8 cellular contexts compared by ENCODE assay signal in genomic region chr18:24600076-24600654, GRCh38.
A peak's percentile ranks its signal among the peaks of the same experiment; 100 is the strongest.
DNase-seq lines count a peak whose midpoint lies in the region; ATAC-seq and TF ChIP-seq lines count a peak whose summit lies in the region.

No MANE protein-coding gene starts in this region.

- H3K79me1 ChIP-seq in mesendoderm (ENCODE audit: low read length), result no peaks in the 10 kb centered on the region

- no peak overlapping the region for H3K18ac ChIP-seq in mesendoderm (ENCODE audit: low read length)

- no peaks in the 10 kb centered on the region for H3K9me2 ChIP-seq in HCT116 (ENCODE audit: insufficient read depth)

- no peaks in the 10 kb centered on the region for H4K20me1 ChIP-seq in HCT116 (ENCODE audit: insufficient read depth)

- peak; percentile 29 to 30 for TF ChIP-seq CTCF in Caco-2 (IDR thresholded peaks at IDR 0.05; ENCODE audit: insufficient read depth in 1 of 2, low read depth in 1 of 2, low read length in 1 of 2, severe bottlenecking in 1 of 2, unreplicated experiment in 1 of 2)
- TF ChIP-seq CTCF in HCT116 (IDR thresholded peaks at IDR 0.05 in 2 of 3, conservative IDR thresholded peaks at IDR 0.05 in 1 of 3; ENCODE audit: borderline replicate concordance in 1 of 3, insufficient read depth in 1 of 3, low read depth in 2 of 3, low read length in 2 of 3), result peak; percentile 50 to 74 (median 54); a peak in 5 of 6 replicates
- TF ChIP-seq CTCF in chondrocyte (IDR thresholded peaks at IDR 0.05), result peak; percentile 94

- DNase-seq in Caco-2, result peak in 1 of 2 experiments; percentile 21
- peak; percentile 27 for DNase-seq in HCT116 (ENCODE audit: low read depth, low spot score)
- peak; percentile 61 for DNase-seq in NCI-H526 treated with DMSO at 0.1 percent for 48 hours (lab: John Stamatoyannopoulos, UW)
- DNase-seq in chondrocyte (ENCODE audit: low spot score), result no peak
- peak; percentile 63 for DNase-seq in mesendoderm

- H3K9me3 ChIP-seq in Caco-2 (no peaks in the 10 kb centered on the region), HCT116 (ENCODE audit: control insufficient read depth in 1 of 2, insufficient read depth in 1 of 2, low read depth in 1 of 2, low read length in 2 of 2) (no peaks in the 10 kb centered on the region)

- no peak overlapping the region for H2BK120ac ChIP-seq in mesendoderm (ENCODE audit: low read depth, low read length)

- H3K27ac Mint-ChIP-seq in Caco-2 (ENCODE audit: unreplicated experiment) (no peak overlapping the region), chondrocyte (ENCODE audit: unreplicated experiment) (no peak overlapping the region)

- no peaks in the 10 kb centered on the region for H3K4me1 ChIP-seq in Caco-2
- H3K4me1 ChIP-seq in HCT116 (ENCODE audit: control insufficient read depth in 1 of 2, insufficient read depth in 2 of 2, low read length in 2 of 2), result no peaks in the 10 kb centered on the region
- H3K4me1 ChIP-seq in mesendoderm (ENCODE audit: control insufficient read depth, low read depth, low read length), result no peaks in the 10 kb centered on the region

- BruUV-seq in Caco-2 (replicated peaks; lab: Mats Ljungman, UMichigan) (no TSS peak), HCT116 (replicated peaks; lab: Mats Ljungman, UMichigan) (no TSS peak)

- no peak overlapping the region for H4K5ac ChIP-seq in mesendoderm (ENCODE audit: low read length)

- H3K9me3 Mint-ChIP-seq in Caco-2 (ENCODE audit: unreplicated experiment), result no peaks in the 10 kb centered on the region
- H3K9me3 Mint-ChIP-seq in chondrocyte (ENCODE audit: low read depth), result no peaks in the 10 kb centered on the region

- no peak overlapping the region for H2BK15ac ChIP-seq in mesendoderm (replicated peaks; ENCODE audit: low read depth)

- peak; percentile 65 for TF ChIP-seq RAD21 in HCT116 (IDR thresholded peaks at IDR 0.05; ENCODE audit: low read depth)

- H3K36me3 ChIP-seq in Caco-2 (ENCODE audit: control insufficient read depth, insufficient read depth, low read length) (no peaks in the 10 kb centered on the region), HCT116 (ENCODE audit: control insufficient read depth in 1 of 2, insufficient read depth in 2 of 2, low read length in 2 of 2) (no peaks in the 10 kb centered on the region), mesendoderm (ENCODE audit: control insufficient read depth, insufficient read depth, low read length) (no peaks in the 10 kb centered on the region)

- H3K4me1 Mint-ChIP-seq in Caco-2 (ENCODE audit: low read depth, unreplicated experiment) (no peaks in the 10 kb centered on the region), chondrocyte (ENCODE audit: low read depth) (no peaks in the 10 kb centered on the region)

- no CpG with 5 or more reads among the region's 6 CpGs for WGBS in mesendoderm (ENCODE audit: extremely low coverage, insufficient coverage, low lambda C conversion rate)

- H3K27me3 Mint-ChIP-seq in Caco-2 (ENCODE audit: insufficient read depth, unreplicated experiment) (peaks cover 5% of the 10 kb centered on the region), chondrocyte (ENCODE audit: low read depth) (peaks cover 23% of the 10 kb centered on the region)

- no peak overlapping the region for H2AFZ ChIP-seq in HCT116 (ENCODE audit: low read depth, low read length, poor library complexity, severe bottlenecking)

- no peak overlapping the region for H3K56ac ChIP-seq in mesendoderm (ENCODE audit: low read length)

- CTCF ChIA-PET in Caco-2 (lab: Charles Lee) (interaction anchor here (1.0 to 1.1 kb wide), 2 partner anchors 111 to 127 kb away, joined by 3 to 6 read pairs; no protein-coding TSS in a partner anchor), HCT116 (lab: Charles Lee) (interaction anchor here (1.7 kb wide), 1 partner anchor 127 kb away, joined by 7 read pairs; no protein-coding TSS in a partner anchor)

- no peak overlapping the region for H3K4me2 ChIP-seq in HCT116 (ENCODE audit: low read length)
- H3K4me2 ChIP-seq in mesendoderm (ENCODE audit: low read length), result no peak overlapping the region

- peak; percentile 65 for ATAC-seq in HCT116
- no peak for ATAC-seq in GM19035 (IDR thresholded peaks at IDR 0.05; ENCODE audit: unreplicated experiment)
- ATAC-seq in HG03139 (IDR thresholded peaks at IDR 0.05; ENCODE audit: unreplicated experiment), result no peak
- ATAC-seq in activated CD4-positive, CD25-positive, alpha-beta regulatory T cell treated with anti-CD3 and anti-CD28 coated beads, Interleukin-2, amount 50 U/mL, for 24 hours, result no peak

- H4K8ac ChIP-seq in mesendoderm (ENCODE audit: low read depth, low read length), result no peak overlapping the region

- no peak overlapping the region for H3K23ac ChIP-seq in mesendoderm (ENCODE audit: low read length)

- H3K9ac ChIP-seq in HCT116 (ENCODE audit: low read length) (no peak overlapping the region), mesendoderm (ENCODE audit: low read length) (no peak overlapping the region)

- no peak overlapping the region for H3K27ac ChIP-seq in HCT116 (ENCODE audit: low read depth, low read length)
- H3K27ac ChIP-seq in mesendoderm (ENCODE audit: low read depth, low read length), result no peak overlapping the region

- H3K36me3 Mint-ChIP-seq in Caco-2 (ENCODE audit: insufficient read depth, unreplicated experiment) (no peaks in the 10 kb centered on the region), chondrocyte (ENCODE audit: low read depth) (no peaks in the 10 kb centered on the region)

- no peaks in the 10 kb centered on the region for H3K79me2 ChIP-seq in HCT116 (ENCODE audit: insufficient read depth, low read length)
- H3K79me2 ChIP-seq in mesendoderm (ENCODE audit: control insufficient read depth, insufficient read depth, low read length), result no peaks in the 10 kb centered on the region

- POLR2A ChIA-PET in Caco-2 (lab: Charles Lee) (no interaction called here), HCT116 (lab: Charles Lee) (no interaction called here)

- intact Hi-C loops in Caco-2 (cut with micrococcal nuclease; ENCODE audit: unreplicated experiment), result loop anchor here (1.0 to 5.0 kb wide), 4 partner anchors 55 to 135 kb away; no protein-coding TSS in a partner anchor
- intact Hi-C loops in HCT116 (cut with micrococcal nuclease), result loop anchor here (1.0 to 2.0 kb wide), 2 partner anchors 126 to 1297 kb away; no protein-coding TSS in a partner anchor

- H3K4me3 ChIP-seq in Caco-2 (ENCODE audit: low read depth, low read length), result no peak overlapping the region
- H3K4me3 ChIP-seq in HCT116 (replicated peaks in 1 of 2; ENCODE audit: low read depth in 1 of 2, low read length in 2 of 2), result no peak overlapping the region
- no peak overlapping the region for H3K4me3 ChIP-seq in mesendoderm (ENCODE audit: low read length)

- no peak overlapping the region for H3K4ac ChIP-seq in mesendoderm (ENCODE audit: low read depth, low read length)

- no peak overlapping the region for H2AK5ac ChIP-seq in mesendoderm (ENCODE audit: low read length)

- H3K27me3 ChIP-seq in Caco-2 (replicated peaks; ENCODE audit: control insufficient read depth, insufficient read depth, low read length) (no peaks in the 10 kb centered on the region), HCT116 (ENCODE audit: insufficient read depth, low read length) (peaks cover 37% of the 10 kb centered on the region), mesendoderm (ENCODE audit: insufficient read depth, low read length, poor library complexity) (no peaks in the 10 kb centered on the region)

- no peak overlapping the region for H3K4me3 Mint-ChIP-seq in Caco-2 (ENCODE audit: unreplicated experiment)
- H3K4me3 Mint-ChIP-seq in chondrocyte (ENCODE audit: unreplicated experiment), result no peak overlapping the region

- RAD21 ChIA-PET in HCT116 (lab: Charles Lee; ENCODE audit: low non-redundant PET in 1 of 2, low total read pairs in 2 of 2, uncharacterized antibody in 2 of 2, unreplicated experiment in 2 of 2), result interaction anchor here in 1 of 2 experiments (1.3 kb wide), 1 partner anchor 127 kb away, joined by 5 read pairs; no protein-coding TSS in a partner anchor

- no peak for TF ChIP-seq POLR2A in HCT116 (IDR thresholded peaks at IDR 0.05; ENCODE audit: borderline replicate concordance, extremely low read depth, insufficient read depth, insufficient read length)

- H2BK5ac ChIP-seq in mesendoderm (ENCODE audit: low read length), result no peak overlapping the region

TF ChIP-seq in HCT116, 20 proteins besides CTCF, POLR2A, EP300 and RAD21:
- TF ChIP-seq YY1 (IDR thresholded peaks at IDR 0.05; ENCODE audit: extremely low read depth, insufficient replicate concordance, low read depth, low read length), result no peak
- TF ChIP-seq, protein P1, sequence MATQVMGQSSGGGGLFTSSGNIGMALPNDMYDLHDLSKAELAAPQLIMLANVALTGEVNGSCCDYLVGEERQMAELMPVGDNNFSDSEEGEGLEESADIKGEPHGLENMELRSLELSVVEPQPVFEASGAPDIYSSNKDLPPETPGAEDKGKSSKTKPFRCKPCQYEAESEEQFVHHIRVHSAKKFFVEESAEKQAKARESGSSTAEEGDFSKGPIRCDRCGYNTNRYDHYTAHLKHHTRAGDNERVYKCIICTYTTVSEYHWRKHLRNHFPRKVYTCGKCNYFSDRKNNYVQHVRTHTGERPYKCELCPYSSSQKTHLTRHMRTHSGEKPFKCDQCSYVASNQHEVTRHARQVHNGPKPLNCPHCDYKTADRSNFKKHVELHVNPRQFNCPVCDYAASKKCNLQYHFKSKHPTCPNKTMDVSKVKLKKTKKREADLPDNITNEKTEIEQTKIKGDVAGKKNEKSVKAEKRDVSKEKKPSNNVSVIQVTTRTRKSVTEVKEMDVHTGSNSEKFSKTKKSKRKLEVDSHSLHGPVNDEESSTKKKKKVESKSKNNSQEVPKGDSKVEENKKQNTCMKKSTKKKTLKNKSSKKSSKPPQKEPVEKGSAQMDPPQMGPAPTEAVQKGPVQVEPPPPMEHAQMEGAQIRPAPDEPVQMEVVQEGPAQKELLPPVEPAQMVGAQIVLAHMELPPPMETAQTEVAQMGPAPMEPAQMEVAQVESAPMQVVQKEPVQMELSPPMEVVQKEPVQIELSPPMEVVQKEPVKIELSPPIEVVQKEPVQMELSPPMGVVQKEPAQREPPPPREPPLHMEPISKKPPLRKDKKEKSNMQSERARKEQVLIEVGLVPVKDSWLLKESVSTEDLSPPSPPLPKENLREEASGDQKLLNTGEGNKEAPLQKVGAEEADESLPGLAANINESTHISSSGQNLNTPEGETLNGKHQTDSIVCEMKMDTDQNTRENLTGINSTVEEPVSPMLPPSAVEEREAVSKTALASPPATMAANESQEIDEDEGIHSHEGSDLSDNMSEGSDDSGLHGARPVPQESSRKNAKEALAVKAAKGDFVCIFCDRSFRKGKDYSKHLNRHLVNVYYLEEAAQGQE (IDR thresholded peaks at IDR 0.05; ENCODE audit: low read depth), result no peak
- TF ChIP-seq JUND (IDR thresholded peaks at IDR 0.05), result no peak
- TF ChIP-seq CEBPB (IDR thresholded peaks at IDR 0.05; ENCODE audit: low read depth), result no peak
- no peak for TF ChIP-seq EGR1 (IDR thresholded peaks at IDR 0.05; ENCODE audit: low read depth)
- TF ChIP-seq FOSL1 (IDR thresholded peaks at IDR 0.05; ENCODE audit: low read depth), result no peak
- no peak for TF ChIP-seq SIN3A (IDR thresholded peaks at IDR 0.05; ENCODE audit: low read depth)
- TF ChIP-seq TCF7L2 (IDR thresholded peaks at IDR 0.05; ENCODE audit: borderline replicate concordance, extremely low read depth, insufficient read depth, insufficient read length), result no peak
- TF ChIP-seq ZFX (IDR thresholded peaks at IDR 0.05), result no peak
- no peak for TF ChIP-seq EZH2 (IDR thresholded peaks at IDR 0.05)

Comparison
In these comparisons a context has a peak if more than half of its experiments do, and no peak if none do; other contexts are left out.
1. CTCF ChIP-seq: peak in every context shown above with its lines; median percentile 94 in chondrocyte; 54 in HCT116; 30 in Caco-2.